ENCODE assay signal across 19 cellular contexts in the genomic region with DNA sequence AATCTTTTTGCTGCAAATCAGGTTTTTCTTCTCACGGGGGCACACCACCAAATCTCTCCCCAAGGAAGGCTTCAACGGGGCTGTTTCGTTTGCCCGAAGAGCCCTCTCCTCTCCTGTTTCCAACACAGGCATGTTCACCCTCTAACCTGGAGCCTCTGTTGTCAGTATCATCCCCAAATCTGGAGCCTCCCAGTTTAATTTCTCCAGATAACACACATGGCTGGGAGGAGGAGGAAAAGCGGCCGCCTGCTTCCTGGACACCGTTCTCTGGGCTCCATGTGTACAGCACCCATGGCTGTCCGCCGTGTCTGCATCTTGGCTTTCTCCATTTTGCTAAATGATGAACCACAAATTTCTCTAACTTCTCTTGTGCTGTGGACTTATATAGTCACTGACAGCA.
DNase-seq lines count a peak whose midpoint lies in the region; ATAC-seq and TF ChIP-seq lines count a peak whose summit lies in the region.
"Had no signal": no experiment of that assay in that cellular context is flagged by ENCODE, and none has a peak within 500 bp of the region (broad histone marks: within the 10 kb centered on the region; RNA-seq: fewer than 3 reads in every experiment).

No MANE protein-coding gene starts in this region.

- no peaks in the 10 kb centered on the region for H3K9me3 ChIP-seq in right atrium auricular region
- H3K9me3 ChIP-seq: A549 had no signal

- H3K36me3 Mint-ChIP-seq in MCF 10A (ENCODE audit: insufficient read depth, unreplicated experiment): no peaks in the 10 kb centered on the region
- H3K36me3 Mint-ChIP-seq: CD14-positive monocyte had no signal

- peaks cover 10% of the 10 kb centered on the region for H3K36me3 ChIP-seq in right atrium auricular region

- H3K9me3 Mint-ChIP-seq in MCF 10A (ENCODE audit: unreplicated experiment): peaks cover 14% of the 10 kb centered on the region

- POLR2A ChIA-PET in MCF 10A (lab: Yijun Ruan, JAX): no interaction called here

- CTCF ChIA-PET in MCF 10A (lab: Yijun Ruan, JAX): no interaction called here

- DNase-seq in activated CD4-positive, CD25-positive, alpha-beta regulatory T cell treated with anti-CD3 and anti-CD28 coated beads, Interleukin-2, amount 50 U/mL, for 72 hours: peak; percentile 11
- DNase-seq in right atrium auricular region (ENCODE audit: low spot score) (peak; percentile 49), Right ventricle myocardium inferior (ENCODE audit: missing footprints) (no peak), left lobe of liver (ENCODE audit: low spot score) (peak; percentile 24), MCF 10A (ENCODE audit: unreplicated experiment) (no peak)
- no peak for DNase-seq in activated CD4-positive, alpha-beta T cell treated with anti-CD3 and anti-CD28 coated beads, Interleukin-2, amount 50 U/mL, for 48 hours
- DNase-seq: AML-193; CD4-positive, alpha-beta memory T cell; DMS153; DMS79; GDM1; HFFc6 had no signal

- no TSS peak for BruUV-seq in MCF 10A (replicated peaks; lab: Mats Ljungman, UMichigan)

- no peaks in the 10 kb centered on the region for H3K4me1 ChIP-seq in right atrium auricular region
- H3K4me1 ChIP-seq: A549 had no signal

- TF ChIP-seq CTCF in right atrium auricular region (IDR thresholded peaks at IDR 0.05): no peak
- TF ChIP-seq CTCF in MCF 10A (IDR thresholded peaks at IDR 0.05; ENCODE audit: unreplicated experiment): no peak

- intact Hi-C loops in Right ventricle myocardium inferior (cut with DNase I) (no loop called here), MCF 10A (cut with micrococcal nuclease) (no loop called here)

- H3K27ac Mint-ChIP-seq in MCF 10A (ENCODE audit: low read depth, unreplicated experiment): no peak overlapping the region
- H3K27ac Mint-ChIP-seq: CD14-positive monocyte, GM23338 had no signal

- ATAC-seq in activated CD4-positive, CD25-positive, alpha-beta regulatory T cell treated with anti-CD3 and anti-CD28 coated beads, Interleukin-2, amount 50 U/mL, for 24 hours: no peak
- no peak for ATAC-seq in Right ventricle myocardium inferior
- ATAC-seq in left lobe of liver: no peak
- no peak for ATAC-seq in GM21423 (IDR thresholded peaks at IDR 0.05; ENCODE audit: unreplicated experiment)
- ATAC-seq: A549, GM23338, HCT116 had no signal

- H3K27ac ChIP-seq in right atrium auricular region: no peak overlapping the region
- H3K27ac ChIP-seq: 22Rv1, A549 had no signal

- no peaks in the 10 kb centered on the region for H3K27me3 ChIP-seq in right atrium auricular region

- H3K4me3 Mint-ChIP-seq in MCF 10A (ENCODE audit: unreplicated experiment): no peak overlapping the region
- H3K4me3 Mint-ChIP-seq: CD14-positive monocyte; CD4-positive, alpha-beta memory T cell; GM23338; HFFc6 had no signal

- no peaks in the 10 kb centered on the region for H3K4me1 Mint-ChIP-seq in MCF 10A (ENCODE audit: insufficient read depth, unreplicated experiment)
- H3K4me1 Mint-ChIP-seq: CD14-positive monocyte had no signal

- H3K4me3 ChIP-seq in right atrium auricular region: no peak overlapping the region
- H3K4me3 ChIP-seq: A549, GM23338 had no signal

- H3K27me3 Mint-ChIP-seq in MCF 10A (ENCODE audit: insufficient read depth, unreplicated experiment): peaks cover 62% of the 10 kb centered on the region
- H3K27me3 Mint-ChIP-seq: CD4-positive, alpha-beta memory T cell had no signal

Comparison
In these comparisons a context has a peak if more than half of its experiments do, and no peak if none do; other contexts are left out.
1. DNase-seq: peak in activated CD4-positive, CD25-positive, alpha-beta regulatory T cell treated with anti-CD3 and anti-CD28 coated beads, Interleukin-2, amount 50 U/mL, for 72 hours (single experiment), right atrium auricular region (single experiment) and left lobe of liver (single experiment); none in Right ventricle myocardium inferior (single experiment), activated CD4-positive, alpha-beta T cell treated with anti-CD3 and anti-CD28 coated beads, Interleukin-2, amount 50 U/mL, for 48 hours (0 of 2) and MCF 10A (single experiment).